19 cellular contexts compared by ENCODE assay signal in genomic region chr19:4704317-4704673, GRCh38.
"Had no signal": no experiment of that assay in that cellular context is flagged by ENCODE, and none has a peak within 500 bp of the region (broad histone marks: within the 10 kb centered on the region; RNA-seq: fewer than 3 reads in every experiment).

No MANE protein-coding gene starts in this region.

- FAIRE-seq: astrocyte, bronchial epithelial cell, islet of Langerhans had no signal

- H3K4me1 ChIP-seq: neural progenitor cell, uterus had no signal

- H3K36me3 ChIP-seq: neural progenitor cell, ovary, uterus had no signal

- H3K27me3 ChIP-seq: dorsolateral prefrontal cortex, neural progenitor cell, ovary, sigmoid colon, uterus had no signal

- H3K4me2 ChIP-seq: neural progenitor cell had no signal

- H3K9me3 ChIP-seq: ovary, sigmoid colon, uterus had no signal

- H3K27ac ChIP-seq: dorsolateral prefrontal cortex, neural progenitor cell, ovary, uterus had no signal

- ATAC-seq: left cardiac atrium; naive thymus-derived CD4-positive, alpha-beta T cell had no signal

- DNase-seq: activated CD4-positive, alpha-beta T cell treated with anti-CD3 and anti-CD28 coated beads, Interleukin-2, amount 50 U/mL, for 4 hours; activated gamma-delta T cell; foreskin fibroblast; glutamatergic neuron; hippocampal formation; left cardiac atrium; naive thymus-derived CD4-positive, alpha-beta T cell; ovary; sigmoid colon; stimulated activated CD8-positive, alpha-beta memory T cell treated with anti-CD3 and anti-CD28 coated beads, Interleukin-4, amount 100 ng/mL, for 48 hours; stimulated activated naive CD4-positive, alpha-beta T cell; SW 1271; T-helper 2 cell; uterus had no signal

- H3K9ac ChIP-seq: neural progenitor cell had no signal

- H2AFZ ChIP-seq: neural progenitor cell had no signal

- H3K4me3 ChIP-seq: dorsolateral prefrontal cortex, neural progenitor cell, ovary, sigmoid colon, uterus had no signal
